ENCODE assay signal across 24 cellular contexts in genomic region chr16:17032332-17032731, GRCh38.
DNase-seq lines count a peak whose midpoint lies in the region; ATAC-seq, FAIRE-seq and TF ChIP-seq lines count a peak whose summit lies in the region.
"Had no signal": no experiment of that assay in that cellular context is flagged by ENCODE, and none has a peak within 500 bp of the region (broad histone marks: within the 10 kb centered on the region; RNA-seq: fewer than 3 reads in every experiment).

No MANE protein-coding gene starts in this region.

- no peaks in the 10 kb centered on the region for H3K9me1 ChIP-seq in K562 (ENCODE audit: control insufficient read depth, insufficient read depth, low read length)

- H3K79me2 ChIP-seq in K562 (ENCODE audit: control insufficient read depth, insufficient read depth, low read length): no peaks in the 10 kb centered on the region; the same call in 2 of the 3 replicates

- no peaks in the 10 kb centered on the region; the same call in 1 of the 2 replicates for H4K20me1 ChIP-seq in K562 (replicated peaks; ENCODE audit: control insufficient read depth, insufficient read depth, low read length)
- H4K20me1 ChIP-seq: BLaER1 treated with 17β-estradiol and CSF1 and Interleukin-3, amounts not matched to agents 10 nM and 100 nM had no signal

- ATAC-seq in K562 (no peak), sciatic nerve (no peak)
- ATAC-seq: A549 had no signal

- intact Hi-C loops in K562 (cut with micrococcal nuclease): no loop called here
- intact Hi-C loops in sciatic nerve (cut with DNase I): no loop called here

- FAIRE-seq in K562 (lab: Jason Lieb, UNC): peak; percentile 49
- FAIRE-seq: A549, D721Med, G401.6, GM12892, GM19239, H1 had no signal

- no peaks in the 10 kb centered on the region for H3K27me3 ChIP-seq in K562 (ENCODE audit: control insufficient read depth in 2 of 2, insufficient read depth in 2 of 2, low read length in 2 of 2)
- H3K27me3 ChIP-seq: BE2C; BLaER1 treated with 17β-estradiol and CSF1 and Interleukin-3, amounts not matched to agents 10 nM and 100 nM had no signal

- H3K9ac ChIP-seq in K562 (ENCODE audit: insufficient read depth in 1 of 2, low read depth in 2 of 2, low read length in 2 of 2): no peak overlapping the region
- H3K9ac ChIP-seq: BLaER1 treated with 17β-estradiol and CSF1 and Interleukin-3, amounts not matched to agents 10 nM and 100 nM; GM23248 had no signal

- H2AFZ ChIP-seq in K562 (ENCODE audit: low read depth, low read length): no peak overlapping the region
- H2AFZ ChIP-seq: GM23248 had no signal

- no peak overlapping the region for H3K27ac ChIP-seq in HEK293 (ENCODE audit: extremely low read depth, low read depth, low read length)
- H3K27ac ChIP-seq in K562 (ENCODE audit: extremely low read depth, low read depth, low read length): no peak overlapping the region
- H3K27ac ChIP-seq: A549; BLaER1 treated with 17β-estradiol and CSF1 and Interleukin-3, amounts not matched to agents 10 nM and 100 nM; GM23248 had no signal

- DNase-seq in DMS53 (lab: John Stamatoyannopoulos, UW) (peak; percentile 25), K562 (ENCODE audit: extremely low read depth in 1 of 4, low spot score in 3 of 4) (no peak), sciatic nerve (ENCODE audit: low spot score) (no peak), putamen (ENCODE audit: low spot score) (no peak), cerebellar nuclear complex (lab: John Stamatoyannopoulos, UW) (no peak)
- DNase-seq: 8988T; ACHN; AML-193; BE2C; CD4-positive, alpha-beta T cell; CD8-positive, alpha-beta memory T cell; DMS 273 treated with DMSO at 0.1 percent for 48 hours; DND-41; GM23248; H7; HCEC 1CT had no signal

- H3K4me3 ChIP-seq in HEK293 (ENCODE audit: low read depth, low read length) (no peak overlapping the region), K562 (no peak overlapping the region)
- H3K4me3 ChIP-seq: A549; BLaER1 treated with 17β-estradiol and CSF1 and Interleukin-3, amounts not matched to agents 10 nM and 100 nM; GM23248 had no signal

- TF ChIP-seq CTCF in HEK293 (tag by site-specific recombination; IDR thresholded peaks at IDR 0.05) (no peak), K562 (IDR thresholded peaks at IDR 0.05 in 2 of 3, conservative IDR thresholded peaks at IDR 0.05 in 1 of 3; ENCODE audit: insufficient read depth in 2 of 3, low read depth in 1 of 3, low read length in 3 of 3) (no peak)

- H3K9me3 ChIP-seq in HEK293 (ENCODE audit: control insufficient read depth, insufficient read depth, low read depth, low read length) (no peaks in the 10 kb centered on the region), K562 (replicated peaks; ENCODE audit: control insufficient read depth, insufficient read depth, low read depth, low read length) (peaks cover 3% of the 10 kb centered on the region; the same call in 1 of the 2 replicates)
- H3K9me3 ChIP-seq: BE2C had no signal

- POLR2A ChIA-PET in HEK293 (lab: Yijun Ruan, JAX): no interaction called here
- POLR2A ChIA-PET in K562 (lab: Yijun Ruan, JAX): no interaction called here

- no peaks in the 10 kb centered on the region for H3K4me1 ChIP-seq in HEK293 (ENCODE audit: control insufficient read depth, insufficient read depth, low read length)
- no peaks in the 10 kb centered on the region for H3K4me1 ChIP-seq in K562 (replicated peaks in 1 of 2; ENCODE audit: control insufficient read depth in 2 of 2, insufficient read depth in 2 of 2, low read length in 2 of 2)
- H3K4me1 ChIP-seq: A549, BE2C had no signal

- 79% methylated on average over 6 of the region's 6 CpGs for WGBS in K562 (ENCODE audit: insufficient coverage, low coverage, missing lambda C conversion rate)

- TF ChIP-seq POLR2A in K562 (conservative IDR thresholded peaks at IDR 0.05): no peak

- H3K36me3 ChIP-seq in HEK293 (ENCODE audit: control insufficient read depth in 2 of 2, insufficient read depth in 1 of 2, low read length in 2 of 2): no peaks in the 10 kb centered on the region
- peaks cover 14% of the 10 kb centered on the region for H3K36me3 ChIP-seq in K562 (ENCODE audit: control insufficient read depth, insufficient read depth, low read length)
- H3K36me3 ChIP-seq: BE2C; BLaER1 treated with 17β-estradiol and CSF1 and Interleukin-3, amounts not matched to agents 10 nM and 100 nM had no signal

- BruUV-seq in K562 (replicated peaks; lab: Mats Ljungman, UMichigan): no TSS peak

- TF ChIP-seq RAD21 in K562 (CRISPR knock-in tag; conservative IDR thresholded peaks at IDR 0.05 in 1 of 2, IDR thresholded peaks at IDR 0.05 in 1 of 2): no peak

- in situ Hi-C loops in K562 (cut with MboI): no loop called here

- no peak overlapping the region for H3K4me2 ChIP-seq in K562 (ENCODE audit: insufficient read depth, low read length)
- H3K4me2 ChIP-seq: A549; BLaER1 treated with 17β-estradiol and CSF1 and Interleukin-3, amounts not matched to agents 10 nM and 100 nM had no signal

- CTCF ChIA-PET in HEK293 (lab: Yijun Ruan, JAX) (no interaction called here), K562 (lab: Yijun Ruan, JAX; ENCODE audit: low intra/inter-chr PET ratio) (no interaction called here)

- TF ChIP-seq EP300 in K562 (IDR thresholded peaks at IDR 0.05; ENCODE audit: low read length): no peak

TF ChIP-seq in HEK293, 187 proteins besides CTCF, POLR2A, EP300 and RAD21:
- no peak for TF ChIP-seq ZNF530 (tag by site-specific recombination; IDR thresholded peaks at IDR 0.05; ENCODE audit: low read depth)
- TF ChIP-seq SETDB1 (IDR thresholded peaks at IDR 0.05; ENCODE audit: insufficient read length, low read length): peak; percentile 11

TF ChIP-seq in K562, 482 proteins besides CTCF, POLR2A, EP300 and RAD21:
- TF ChIP-seq ZBTB33 (CRISPR knock-in tag; IDR thresholded peaks at IDR 0.05) (no peak), POLR2G (IDR thresholded peaks at IDR 0.05; ENCODE audit: low read depth, low read length) (no peak), ZC3H11A (IDR thresholded peaks at IDR 0.05; ENCODE audit: low read depth, low read length) (no peak), MAFF (IDR thresholded peaks at IDR 0.05; ENCODE audit: low read length) (no peak), RREB1 (CRISPR knock-in tag; IDR thresholded peaks at IDR 0.05) (no peak), MBD2 (IDR thresholded peaks at IDR 0.05; ENCODE audit: borderline replicate concordance, low read depth) (no peak), ZNF780A (CRISPR knock-in tag; IDR thresholded peaks at IDR 0.05) (no peak), MLX (CRISPR knock-in tag; conservative IDR thresholded peaks at IDR 0.05) (no peak)
